1 cellular context compared by ENCODE assay signal in the genomic region with DNA sequence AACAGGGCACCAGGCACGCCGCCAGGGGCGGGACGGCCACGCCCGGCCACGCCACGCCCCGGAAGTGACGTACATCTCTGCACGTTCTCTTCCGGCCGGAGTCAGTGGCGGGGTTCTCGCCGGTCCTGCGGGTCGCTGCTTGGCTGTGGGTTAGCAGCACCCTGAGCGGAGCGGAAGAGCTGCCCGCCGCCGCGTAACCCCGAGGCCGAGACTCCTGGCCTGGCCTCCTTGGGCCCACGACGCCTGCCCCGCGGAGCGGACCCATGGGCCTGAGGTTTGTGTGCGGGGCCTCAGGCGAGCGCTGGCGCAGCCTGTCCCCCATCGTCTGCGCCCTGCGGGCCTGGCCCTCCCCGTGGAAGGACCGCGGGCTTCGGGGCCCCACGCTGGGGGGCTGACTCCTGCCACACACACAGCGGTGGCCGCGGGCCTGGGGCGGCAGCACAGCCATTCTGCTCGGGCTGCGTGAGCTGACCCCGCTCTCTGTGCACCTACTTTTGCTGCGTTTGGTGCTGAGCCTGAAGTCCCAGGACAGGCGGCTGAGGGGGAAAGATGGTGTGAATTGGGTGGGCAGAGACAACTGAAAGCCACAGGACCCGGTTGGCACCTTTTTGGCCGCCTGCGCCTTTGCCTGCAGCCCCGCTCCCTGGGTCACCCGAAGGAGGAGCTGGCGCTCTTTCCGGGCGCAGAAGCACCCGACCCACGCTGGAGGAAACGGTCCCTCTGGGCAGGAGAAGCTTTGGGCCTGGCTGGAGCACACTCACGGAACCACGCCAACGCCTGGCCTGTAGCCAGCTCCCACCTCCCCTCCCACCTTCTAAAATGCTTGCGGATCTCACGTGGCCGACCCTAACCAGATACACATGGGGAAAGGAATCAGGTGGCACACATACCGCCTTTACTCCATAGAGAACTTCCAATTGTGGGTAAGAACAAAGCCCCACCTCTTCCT.
A peak's percentile ranks its signal among the peaks of the same experiment; 100 is the strongest.
TF ChIP-seq lines count a peak whose summit lies in the region.

No MANE protein-coding gene starts in this region.

TF ChIP-seq in A549, 52 proteins besides CTCF, POLR2A, EP300 and RAD21 (continued from another document):
- no peak for TF ChIP-seq MAZ (IDR thresholded peaks at IDR 0.05; ENCODE audit: borderline replicate concordance, low read depth, low read length)
- TF ChIP-seq, protein P1, sequence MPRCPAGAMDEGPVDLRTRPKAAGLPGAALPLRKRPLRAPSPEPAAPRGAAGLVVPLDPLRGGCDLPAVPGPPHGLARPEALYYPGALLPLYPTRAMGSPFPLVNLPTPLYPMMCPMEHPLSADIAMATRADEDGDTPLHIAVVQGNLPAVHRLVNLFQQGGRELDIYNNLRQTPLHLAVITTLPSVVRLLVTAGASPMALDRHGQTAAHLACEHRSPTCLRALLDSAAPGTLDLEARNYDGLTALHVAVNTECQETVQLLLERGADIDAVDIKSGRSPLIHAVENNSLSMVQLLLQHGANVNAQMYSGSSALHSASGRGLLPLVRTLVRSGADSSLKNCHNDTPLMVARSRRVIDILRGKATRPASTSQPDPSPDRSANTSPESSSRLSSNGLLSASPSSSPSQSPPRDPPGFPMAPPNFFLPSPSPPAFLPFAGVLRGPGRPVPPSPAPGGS (IDR thresholded peaks at IDR 0.05): no peak; the same call in 1 of the 3 replicates
- TF ChIP-seq, protein P2, sequence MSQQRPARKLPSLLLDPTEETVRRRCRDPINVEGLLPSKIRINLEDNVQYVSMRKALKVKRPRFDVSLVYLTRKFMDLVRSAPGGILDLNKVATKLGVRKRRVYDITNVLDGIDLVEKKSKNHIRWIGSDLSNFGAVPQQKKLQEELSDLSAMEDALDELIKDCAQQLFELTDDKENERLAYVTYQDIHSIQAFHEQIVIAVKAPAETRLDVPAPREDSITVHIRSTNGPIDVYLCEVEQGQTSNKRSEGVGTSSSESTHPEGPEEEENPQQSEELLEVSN (IDR thresholded peaks at IDR 0.05; ENCODE audit: borderline replicate concordance, low read depth): 0 out of 2 replicates have a peak, but pooled peaks have one; percentile 15
- TF ChIP-seq NFE2L2 (conservative IDR thresholded peaks at IDR 0.05; ENCODE audit: low read length): no peak
- TF ChIP-seq, protein P3, sequence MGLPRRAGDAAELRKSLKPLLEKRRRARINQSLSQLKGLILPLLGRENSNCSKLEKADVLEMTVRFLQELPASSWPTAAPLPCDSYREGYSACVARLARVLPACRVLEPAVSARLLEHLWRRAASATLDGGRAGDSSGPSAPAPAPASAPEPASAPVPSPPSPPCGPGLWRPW (IDR thresholded peaks at IDR 0.05): no peak
- no peak for TF ChIP-seq KDM5A (IDR thresholded peaks at IDR 0.05)
- TF ChIP-seq MYC (IDR thresholded peaks at IDR 0.05; ENCODE audit: borderline replicate concordance, low read length): no peak
- TF ChIP-seq, protein P4, sequence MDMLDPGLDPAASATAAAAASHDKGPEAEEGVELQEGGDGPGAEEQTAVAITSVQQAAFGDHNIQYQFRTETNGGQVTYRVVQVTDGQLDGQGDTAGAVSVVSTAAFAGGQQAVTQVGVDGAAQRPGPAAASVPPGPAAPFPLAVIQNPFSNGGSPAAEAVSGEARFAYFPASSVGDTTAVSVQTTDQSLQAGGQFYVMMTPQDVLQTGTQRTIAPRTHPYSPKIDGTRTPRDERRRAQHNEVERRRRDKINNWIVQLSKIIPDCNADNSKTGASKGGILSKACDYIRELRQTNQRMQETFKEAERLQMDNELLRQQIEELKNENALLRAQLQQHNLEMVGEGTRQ (IDR thresholded peaks at IDR 0.05): no peak
